In the genomic region with DNA sequence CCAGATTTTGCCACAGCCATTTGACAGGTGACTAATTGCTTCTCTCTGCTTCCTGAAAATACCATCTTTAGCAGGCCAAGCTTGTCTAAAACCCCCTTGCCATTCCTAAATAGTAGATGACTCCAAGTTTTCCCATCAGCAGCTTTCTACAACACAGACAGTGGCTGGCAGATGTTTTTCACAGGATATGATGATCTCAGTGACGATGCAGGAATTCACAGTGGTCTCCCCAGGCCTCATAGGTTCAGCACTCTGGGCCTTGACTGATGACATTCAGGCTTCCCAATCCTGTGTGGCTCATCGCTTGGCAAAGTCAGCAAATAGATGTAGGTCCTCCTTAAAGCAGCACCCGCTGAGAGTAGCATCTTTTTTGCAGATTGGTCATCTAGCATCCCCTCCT, we compare ENCODE assay signal across 2 cellular contexts.
TF ChIP-seq lines count a peak whose summit lies in the region.

No MANE protein-coding gene starts in this region.

TF ChIP-seq in SK-N-SH, 30 proteins besides CTCF, POLR2A, EP300 and RAD21 (continued from another document):
- TF ChIP-seq, protein P1, sequence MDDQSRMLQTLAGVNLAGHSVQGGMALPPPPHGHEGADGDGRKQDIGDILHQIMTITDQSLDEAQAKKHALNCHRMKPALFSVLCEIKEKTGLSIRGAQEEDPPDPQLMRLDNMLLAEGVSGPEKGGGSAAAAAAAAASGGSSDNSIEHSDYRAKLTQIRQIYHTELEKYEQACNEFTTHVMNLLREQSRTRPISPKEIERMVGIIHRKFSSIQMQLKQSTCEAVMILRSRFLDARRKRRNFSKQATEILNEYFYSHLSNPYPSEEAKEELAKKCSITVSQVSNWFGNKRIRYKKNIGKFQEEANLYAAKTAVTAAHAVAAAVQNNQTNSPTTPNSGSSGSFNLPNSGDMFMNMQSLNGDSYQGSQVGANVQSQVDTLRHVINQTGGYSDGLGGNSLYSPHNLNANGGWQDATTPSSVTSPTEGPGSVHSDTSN (IDR thresholded peaks at IDR 0.05) = peak; percentile 52
- TF ChIP-seq SMC3 (IDR thresholded peaks at IDR 0.05; ENCODE audit: low read depth, low read length) (no peak), GABPA (IDR thresholded peaks at IDR 0.05; ENCODE audit: low read depth) (no peak), ZBTB33 (IDR thresholded peaks at IDR 0.05; ENCODE audit: borderline replicate concordance, low read depth) (no peak), MXI1 (IDR thresholded peaks at IDR 0.05; ENCODE audit: low read depth, low read length) (no peak), TCF12 (IDR thresholded peaks at IDR 0.05) (0 out of 2 replicates have a peak, but pooled peaks have one; percentile 6), ELF1 (IDR thresholded peaks at IDR 0.05) (no peak), POLR2AphosphoS5 (IDR thresholded peaks at IDR 0.05; ENCODE audit: low read depth, low read length) (no peak), RCOR1 (IDR thresholded peaks at IDR 0.05; ENCODE audit: low read length) (no peak)
- TF ChIP-seq, protein P2, sequence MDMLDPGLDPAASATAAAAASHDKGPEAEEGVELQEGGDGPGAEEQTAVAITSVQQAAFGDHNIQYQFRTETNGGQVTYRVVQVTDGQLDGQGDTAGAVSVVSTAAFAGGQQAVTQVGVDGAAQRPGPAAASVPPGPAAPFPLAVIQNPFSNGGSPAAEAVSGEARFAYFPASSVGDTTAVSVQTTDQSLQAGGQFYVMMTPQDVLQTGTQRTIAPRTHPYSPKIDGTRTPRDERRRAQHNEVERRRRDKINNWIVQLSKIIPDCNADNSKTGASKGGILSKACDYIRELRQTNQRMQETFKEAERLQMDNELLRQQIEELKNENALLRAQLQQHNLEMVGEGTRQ (IDR thresholded peaks at IDR 0.05; ENCODE audit: borderline replicate concordance, low read depth, low read length) = no peak

TF ChIP-seq in SK-N-SH treated with all-trans-retinoic acid at 6 μM for 48 hours, 23 proteins besides CTCF, POLR2A, EP300 and RAD21 (continued from another document):
- TF ChIP-seq, protein P3, sequence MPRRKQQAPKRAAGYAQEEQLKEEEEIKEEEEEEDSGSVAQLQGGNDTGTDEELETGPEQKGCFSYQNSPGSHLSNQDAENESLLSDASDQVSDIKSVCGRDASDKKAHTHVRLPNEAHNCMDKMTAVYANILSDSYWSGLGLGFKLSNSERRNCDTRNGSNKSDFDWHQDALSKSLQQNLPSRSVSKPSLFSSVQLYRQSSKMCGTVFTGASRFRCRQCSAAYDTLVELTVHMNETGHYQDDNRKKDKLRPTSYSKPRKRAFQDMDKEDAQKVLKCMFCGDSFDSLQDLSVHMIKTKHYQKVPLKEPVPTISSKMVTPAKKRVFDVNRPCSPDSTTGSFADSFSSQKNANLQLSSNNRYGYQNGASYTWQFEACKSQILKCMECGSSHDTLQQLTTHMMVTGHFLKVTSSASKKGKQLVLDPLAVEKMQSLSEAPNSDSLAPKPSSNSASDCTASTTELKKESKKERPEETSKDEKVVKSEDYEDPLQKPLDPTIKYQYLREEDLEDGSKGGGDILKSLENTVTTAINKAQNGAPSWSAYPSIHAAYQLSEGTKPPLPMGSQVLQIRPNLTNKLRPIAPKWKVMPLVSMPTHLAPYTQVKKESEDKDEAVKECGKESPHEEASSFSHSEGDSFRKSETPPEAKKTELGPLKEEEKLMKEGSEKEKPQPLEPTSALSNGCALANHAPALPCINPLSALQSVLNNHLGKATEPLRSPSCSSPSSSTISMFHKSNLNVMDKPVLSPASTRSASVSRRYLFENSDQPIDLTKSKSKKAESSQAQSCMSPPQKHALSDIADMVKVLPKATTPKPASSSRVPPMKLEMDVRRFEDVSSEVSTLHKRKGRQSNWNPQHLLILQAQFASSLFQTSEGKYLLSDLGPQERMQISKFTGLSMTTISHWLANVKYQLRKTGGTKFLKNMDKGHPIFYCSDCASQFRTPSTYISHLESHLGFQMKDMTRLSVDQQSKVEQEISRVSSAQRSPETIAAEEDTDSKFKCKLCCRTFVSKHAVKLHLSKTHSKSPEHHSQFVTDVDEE (CRISPR knock-in tag; IDR thresholded peaks at IDR 0.05) = no peak
- no peak for TF ChIP-seq ZC3H10 (CRISPR knock-in tag; IDR thresholded peaks at IDR 0.05)
- TF ChIP-seq ZFP3 (CRISPR knock-in tag; IDR thresholded peaks at IDR 0.05) = no peak
- TF ChIP-seq, protein P4, sequence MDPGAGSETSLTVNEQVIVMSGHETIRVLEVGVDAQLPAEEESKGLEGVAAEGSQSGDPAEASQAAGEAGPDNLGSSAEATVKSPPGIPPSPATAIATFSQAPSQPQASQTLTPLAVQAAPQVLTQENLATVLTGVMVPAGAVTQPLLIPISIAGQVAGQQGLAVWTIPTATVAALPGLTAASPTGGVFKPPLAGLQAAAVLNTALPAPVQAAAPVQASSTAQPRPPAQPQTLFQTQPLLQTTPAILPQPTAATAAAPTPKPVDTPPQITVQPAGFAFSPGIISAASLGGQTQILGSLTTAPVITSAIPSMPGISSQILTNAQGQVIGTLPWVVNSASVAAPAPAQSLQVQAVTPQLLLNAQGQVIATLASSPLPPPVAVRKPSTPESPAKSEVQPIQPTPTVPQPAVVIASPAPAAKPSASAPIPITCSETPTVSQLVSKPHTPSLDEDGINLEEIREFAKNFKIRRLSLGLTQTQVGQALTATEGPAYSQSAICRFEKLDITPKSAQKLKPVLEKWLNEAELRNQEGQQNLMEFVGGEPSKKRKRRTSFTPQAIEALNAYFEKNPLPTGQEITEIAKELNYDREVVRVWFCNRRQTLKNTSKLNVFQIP (CRISPR knock-in tag; IDR thresholded peaks at IDR 0.05; ENCODE audit: borderline replicate concordance, low read depth) = no peak
- TF ChIP-seq, protein P5, sequence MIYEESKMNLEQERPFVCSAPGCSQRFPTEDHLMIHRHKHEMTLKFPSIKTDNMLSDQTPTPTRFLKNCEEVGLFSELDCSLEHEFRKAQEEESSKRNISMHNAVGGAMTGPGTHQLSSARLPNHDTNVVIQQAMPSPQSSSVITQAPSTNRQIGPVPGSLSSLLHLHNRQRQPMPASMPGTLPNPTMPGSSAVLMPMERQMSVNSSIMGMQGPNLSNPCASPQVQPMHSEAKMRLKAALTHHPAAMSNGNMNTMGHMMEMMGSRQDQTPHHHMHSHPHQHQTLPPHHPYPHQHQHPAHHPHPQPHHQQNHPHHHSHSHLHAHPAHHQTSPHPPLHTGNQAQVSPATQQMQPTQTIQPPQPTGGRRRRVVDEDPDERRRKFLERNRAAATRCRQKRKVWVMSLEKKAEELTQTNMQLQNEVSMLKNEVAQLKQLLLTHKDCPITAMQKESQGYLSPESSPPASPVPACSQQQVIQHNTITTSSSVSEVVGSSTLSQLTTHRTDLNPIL (CRISPR knock-in tag; IDR thresholded peaks at IDR 0.05; ENCODE audit: low read depth) = no peak
- no peak for TF ChIP-seq CSDC2 (CRISPR knock-in tag; IDR thresholded peaks at IDR 0.05)
- TF ChIP-seq RARB (CRISPR knock-in tag; IDR thresholded peaks at IDR 0.05) = no peak
- no peak for TF ChIP-seq SNAI2 (CRISPR knock-in tag; IDR thresholded peaks at IDR 0.05)
- TF ChIP-seq CSRNP3 (CRISPR knock-in tag; IDR thresholded peaks at IDR 0.05) = no peak
- TF ChIP-seq ZNF8 (CRISPR knock-in tag; IDR thresholded peaks at IDR 0.05) = no peak
- no peak for TF ChIP-seq GLIS3 (CRISPR knock-in tag; IDR thresholded peaks at IDR 0.05)
- TF ChIP-seq ARNTL (CRISPR knock-in tag; IDR thresholded peaks at IDR 0.05; ENCODE audit: borderline replicate concordance, low read depth) = no peak
- TF ChIP-seq PATZ1 (CRISPR knock-in tag; IDR thresholded peaks at IDR 0.05; ENCODE audit: borderline replicate concordance) = no peak
TF ChIP-seq in SK-N-SH treated with all-trans-retinoic acid at 6 μM for 48 hours: peak in this region for 0.
